Comparison of ENCODE assay signal across 10 cellular contexts in genomic region chr1:151292207-151293030, GRCh38. TPM values are rescaled to one million over a fixed set of nuclear protein-coding genes. Genes with fewer than 3 reads are reported as not detected.
DNase-seq lines count a peak whose midpoint lies in the region; ATAC-seq and TF ChIP-seq lines count a peak whose summit lies in the region.
"Had no signal": no experiment of that assay in that cellular context is flagged by ENCODE, and none has a peak within 500 bp of the region (broad histone marks: within the 10 kb centered on the region; RNA-seq: fewer than 3 reads in every experiment).

No MANE protein-coding gene starts in this region.

- peaks cover 81% of the 10 kb centered on the region for H3K36me3 ChIP-seq in CD4-positive, alpha-beta memory T cell (ENCODE audit: insufficient read depth, low read length)
- peaks cover 8% of the 10 kb centered on the region; the same call in 1 of the 2 replicates for H3K36me3 ChIP-seq in GM23338 (ENCODE audit: insufficient read depth)
- peaks cover 0 to 95% (median 34%) of the 10 kb centered on the region in 3 experiments for H3K36me3 ChIP-seq in naive thymus-derived CD4-positive, alpha-beta T cell (ENCODE audit: control insufficient read depth in 2 of 3, insufficient read depth in 3 of 3, low read length in 3 of 3)
- H3K36me3 ChIP-seq in smooth muscle cell (ENCODE audit: low read depth), result no peaks in the 10 kb centered on the region

- ATAC-seq in GM23338 (peak; percentile 34), HG02588 (IDR thresholded peaks at IDR 0.05; ENCODE audit: unreplicated experiment) (no peak)
- ATAC-seq in activated naive CD8-positive, alpha-beta T cell treated with anti-CD3 and anti-CD28 coated beads, Interleukin-2, amount 10 ng/mL, durations not matched to agents 7 days and 5 days (ENCODE audit: low read depth), result no peak
- ATAC-seq in naive thymus-derived CD4-positive, alpha-beta T cell, result peak; percentile 47

- intact Hi-C loops in CD4-positive, alpha-beta memory T cell (cut with micrococcal nuclease), result no loop called here
- intact Hi-C loops in naive thymus-derived CD4-positive, alpha-beta T cell (cut with micrococcal nuclease), result no loop called here

- no peak overlapping the region for H3K27ac ChIP-seq in CD4-positive, alpha-beta memory T cell (ENCODE audit: low read depth, low read length)
- H3K27ac ChIP-seq in GM23338 (ENCODE audit: low read depth), result no peak overlapping the region
- no peak overlapping the region for H3K27ac ChIP-seq in naive thymus-derived CD4-positive, alpha-beta T cell (ENCODE audit: low read depth, low read length)
- H3K27ac ChIP-seq in smooth muscle cell (ENCODE audit: low read depth), result no peak overlapping the region

- no peaks in the 10 kb centered on the region for H3K27me3 ChIP-seq in CD4-positive, alpha-beta memory T cell (ENCODE audit: insufficient read depth, low read length)
- H3K27me3 ChIP-seq in GM23338 (ENCODE audit: insufficient read depth) (no peaks in the 10 kb centered on the region), smooth muscle cell (ENCODE audit: low read depth) (no peaks in the 10 kb centered on the region)
- no peaks in the 10 kb centered on the region for H3K27me3 ChIP-seq in naive thymus-derived CD4-positive, alpha-beta T cell (ENCODE audit: control insufficient read depth in 2 of 2, insufficient read depth in 2 of 2, low read length in 2 of 2)
- H3K27me3 ChIP-seq: spleen had no signal

- peak overlapping the region in 4 of 7 donors; percentile 17 to 84 (median 59) for H3K27ac Mint-ChIP-seq in CD4-positive, alpha-beta memory T cell
- peak overlapping the region; percentile 80 for H3K27ac Mint-ChIP-seq in GM23338
- H3K27ac Mint-ChIP-seq in activated naive CD8-positive, alpha-beta T cell treated with anti-CD3 and anti-CD28 coated beads, Interleukin-2, amount 10 ng/mL, durations not matched to agents 7 days and 5 days, result peak overlapping the region; percentile 43
- H3K27ac Mint-ChIP-seq in naive thymus-derived CD4-positive, alpha-beta T cell, result peak overlapping the region in 7 of 9 donors; percentile 22 to 86 (median 66)

- H3K4me2 ChIP-seq in GM23338 (no peak overlapping the region), smooth muscle cell (no peak overlapping the region)

- POLR2A ChIA-PET in CD4-positive, alpha-beta memory T cell (lab: Charles Lee; ENCODE audit: partially characterized antibody), result interaction anchor here (0.9 to 4.5 kb wide), 4 partner anchors 8 to 34 kb away, joined by 3 to 43 read pairs (median 12); partner anchors contain the start of genes PI4KB and ZNF687
- POLR2A ChIA-PET in activated naive CD8-positive, alpha-beta T cell treated with anti-CD3 and anti-CD28 coated beads, Interleukin-2, amount 10 ng/mL, durations not matched to agents 7 days and 5 days (lab: Charles Lee), result interaction anchor here (0.8 to 5.0 kb wide), 4 partner anchors 8 to 106 kb away, joined by 3 to 22 read pairs (median 4); partner anchors contain the start of gene ZNF687
- POLR2A ChIA-PET in naive thymus-derived CD4-positive, alpha-beta T cell (lab: Charles Lee), result interaction anchor here (0.6 to 1.2 kb wide), 3 partner anchors 9 to 85 kb away, joined by 3 to 5 read pairs (median 4); no protein-coding TSS in a partner anchor

- peaks cover 10% of the 10 kb centered on the region; the same call in 1 of the 2 replicates for H3K9me2 ChIP-seq in GM23338 (ENCODE audit: insufficient read depth)

- no peaks in the 10 kb centered on the region for H3K4me1 ChIP-seq in CD4-positive, alpha-beta memory T cell (ENCODE audit: insufficient read depth, low read length)
- H3K4me1 ChIP-seq in GM23338 (ENCODE audit: insufficient read depth), result peaks cover 30% of the 10 kb centered on the region
- H3K4me1 ChIP-seq in naive thymus-derived CD4-positive, alpha-beta T cell (ENCODE audit: control insufficient read depth in 2 of 2, insufficient read depth in 2 of 2, low read length in 2 of 2), result no peaks in the 10 kb centered on the region
- peaks cover 6% of the 10 kb centered on the region for H3K4me1 ChIP-seq in smooth muscle cell (ENCODE audit: low read depth)

- no peak for DNase-seq in CD4-positive, alpha-beta memory T cell
- DNase-seq in GM23338 (ENCODE audit: low spot score), result peak; percentile 64
- DNase-seq in activated naive CD8-positive, alpha-beta T cell treated with anti-CD3 and anti-CD28 coated beads, Interleukin-2, amount 10 ng/mL, durations not matched to agents 7 days and 5 days, result no peak
- peak in 1 of 9 donors; percentile 23 for DNase-seq in naive thymus-derived CD4-positive, alpha-beta T cell
- no peak for DNase-seq in T-helper 1 cell
- DNase-seq in GF-D8 (lab: John Stamatoyannopoulos, UW), result no peak
- no peak for DNase-seq in smooth muscle cell (lab: John Stamatoyannopoulos, UW; ENCODE audit: unreplicated experiment)
- DNase-seq: cerebellar nuclear complex, spleen had no signal

- peaks cover 18% of the 10 kb centered on the region; the same call in 1 of the 2 replicates for H3F3A ChIP-seq in GM23338 (replicated peaks; ENCODE audit: low read depth)
- H3F3A ChIP-seq in smooth muscle cell (ENCODE audit: low read depth), result no peaks in the 10 kb centered on the region

- 97% methylated on average over 13 of the region's 13 CpGs for WGBS in smooth muscle cell (ENCODE audit: low lambda C conversion rate)

- H3K9me3 ChIP-seq in CD4-positive, alpha-beta memory T cell (ENCODE audit: control insufficient read depth in 1 of 2, low read length in 2 of 2), result no peaks in the 10 kb centered on the region
- no peaks in the 10 kb centered on the region for H3K9me3 ChIP-seq in naive thymus-derived CD4-positive, alpha-beta T cell (ENCODE audit: control insufficient read depth in 2 of 3, low read length in 3 of 3)
- no peaks in the 10 kb centered on the region for H3K9me3 ChIP-seq in smooth muscle cell (replicated peaks; ENCODE audit: low read depth)
- H3K9me3 ChIP-seq: spleen had no signal

- no peak overlapping the region for H3K9ac ChIP-seq in smooth muscle cell (ENCODE audit: low read depth)

- H3K27me3 Mint-ChIP-seq in CD4-positive, alpha-beta memory T cell, result no peaks in the 10 kb centered on the region
- peaks cover 16% of the 10 kb centered on the region for H3K27me3 Mint-ChIP-seq in GM23338 (ENCODE audit: insufficient read depth, low read depth, poor library complexity)
- H3K27me3 Mint-ChIP-seq in activated naive CD8-positive, alpha-beta T cell treated with anti-CD3 and anti-CD28 coated beads, Interleukin-2, amount 10 ng/mL, durations not matched to agents 7 days and 5 days, result no peaks in the 10 kb centered on the region
- H3K27me3 Mint-ChIP-seq in naive thymus-derived CD4-positive, alpha-beta T cell, result no peaks in the 10 kb centered on the region

- peaks cover 2 to 9% (median 8%) of the 10 kb centered on the region in 4 donors for H3K4me1 Mint-ChIP-seq in CD4-positive, alpha-beta memory T cell
- peaks cover 37% of the 10 kb centered on the region for H3K4me1 Mint-ChIP-seq in GM23338
- peaks cover 2% of the 10 kb centered on the region for H3K4me1 Mint-ChIP-seq in activated naive CD8-positive, alpha-beta T cell treated with anti-CD3 and anti-CD28 coated beads, Interleukin-2, amount 10 ng/mL, durations not matched to agents 7 days and 5 days
- H3K4me1 Mint-ChIP-seq in naive thymus-derived CD4-positive, alpha-beta T cell, result peaks cover 7 to 28% (median 11%) of the 10 kb centered on the region in 7 donors

- H3K79me2 ChIP-seq in GM23338 (replicated peaks; ENCODE audit: insufficient read depth) (no peaks in the 10 kb centered on the region), smooth muscle cell (ENCODE audit: low read depth) (peaks cover 4% of the 10 kb centered on the region)

- H3K36me3 Mint-ChIP-seq in CD4-positive, alpha-beta memory T cell, result peaks cover 36 to 77% of the 10 kb centered on the region in 2 donors
- peaks cover 76% of the 10 kb centered on the region for H3K36me3 Mint-ChIP-seq in GM23338 (ENCODE audit: low read depth)
- peaks cover 10% of the 10 kb centered on the region for H3K36me3 Mint-ChIP-seq in activated naive CD8-positive, alpha-beta T cell treated with anti-CD3 and anti-CD28 coated beads, Interleukin-2, amount 10 ng/mL, durations not matched to agents 7 days and 5 days
- peaks cover 0 to 36% (median 10%) of the 10 kb centered on the region in 5 donors for H3K36me3 Mint-ChIP-seq in naive thymus-derived CD4-positive, alpha-beta T cell

- H3K9me3 Mint-ChIP-seq in CD4-positive, alpha-beta memory T cell, result peaks cover 0 to 2% (median 0%) of the 10 kb centered on the region in 8 donors
- H3K9me3 Mint-ChIP-seq in GM23338, result no peaks in the 10 kb centered on the region; the same call in 2 of the 3 replicates
- no peaks in the 10 kb centered on the region for H3K9me3 Mint-ChIP-seq in activated naive CD8-positive, alpha-beta T cell treated with anti-CD3 and anti-CD28 coated beads, Interleukin-2, amount 10 ng/mL, durations not matched to agents 7 days and 5 days
- H3K9me3 Mint-ChIP-seq in naive thymus-derived CD4-positive, alpha-beta T cell, result no peaks in the 10 kb centered on the region

- H4K20me1 ChIP-seq in GM23338 (replicated peaks; ENCODE audit: insufficient read depth) (peaks cover 6% of the 10 kb centered on the region; the same call in 1 of the 2 replicates), smooth muscle cell (ENCODE audit: low read depth) (peaks cover 22% of the 10 kb centered on the region)

- H3K4me3 Mint-ChIP-seq in CD4-positive, alpha-beta memory T cell, result no peak overlapping the region
- no peak overlapping the region for H3K4me3 Mint-ChIP-seq in GM23338
- no peak overlapping the region for H3K4me3 Mint-ChIP-seq in activated naive CD8-positive, alpha-beta T cell treated with anti-CD3 and anti-CD28 coated beads, Interleukin-2, amount 10 ng/mL, durations not matched to agents 7 days and 5 days
- no peak overlapping the region for H3K4me3 Mint-ChIP-seq in naive thymus-derived CD4-positive, alpha-beta T cell

- TF ChIP-seq CTCF in GM23338 (conservative IDR thresholded peaks at IDR 0.05; ENCODE audit: low read depth in 2 of 2), result peak in 1 of 2 experiments; percentile 28; a peak in 1 of 4 replicates
- no peak for TF ChIP-seq CTCF in smooth muscle cell (IDR thresholded peaks at IDR 0.05; ENCODE audit: borderline replicate concordance, insufficient read depth, poor library complexity, severe bottlenecking)

- no peak overlapping the region for H2AFZ ChIP-seq in GM23338
- no peak overlapping the region for H2AFZ ChIP-seq in smooth muscle cell (ENCODE audit: low read depth)

- H3K4me3 ChIP-seq in CD4-positive, alpha-beta memory T cell (ENCODE audit: low read length in 2 of 2), result no peak overlapping the region
- H3K4me3 ChIP-seq in GM23338 (no peak overlapping the region), smooth muscle cell (no peak overlapping the region)
- no peak overlapping the region for H3K4me3 ChIP-seq in naive thymus-derived CD4-positive, alpha-beta T cell (ENCODE audit: low read length)
- H3K4me3 ChIP-seq: spleen had no signal

- CTCF ChIA-PET in CD4-positive, alpha-beta memory T cell (lab: Charles Lee; ENCODE audit: partially characterized antibody), result interaction anchor here (0.6 to 16.1 kb wide), 3 partner anchors 12 to 48 kb away, joined by 3 to 247 read pairs (median 3); no protein-coding TSS in a partner anchor
- CTCF ChIA-PET in naive thymus-derived CD4-positive, alpha-beta T cell (lab: Charles Lee), result no interaction called here

RNA-seq across cellular contexts. Expression of gene ZNF687, which starts 10.3 kb away (rescaled TPM):
- 10 to 100 TPM; 39.2 to 39.3 TPM for total RNA-seq in CD4-positive, alpha-beta memory T cell
- polyA plus RNA-seq in CD4-positive, alpha-beta memory T cell, result 1 to 10 TPM in 1 of 2 donors, under 1 TPM in 1; 0.36 to 1.3 TPM
- total RNA-seq in GM23338 (2014; rRNA removed; shearing (Covaris generic)), result 63.1 and 63.9 TPM in 2 replicates
- polyA plus RNA-seq in GM23338 (2016; fragmentation: Nextera tagmentation; extraction: Ambion mirVana), result 7.7 and 8.2 TPM in 2 replicates
- total RNA-seq in activated naive CD8-positive, alpha-beta T cell treated with anti-CD3 and anti-CD28 coated beads, Interleukin-2, amount 10 ng/mL, durations not matched to agents 7 days and 5 days, result 10 to 100 TPM; 35.5 to 37.0 TPM
- 10 to 100 TPM; 30.4 to 38.1 (median 32.3) TPM for total RNA-seq in naive thymus-derived CD4-positive, alpha-beta T cell
- polyA plus RNA-seq in naive thymus-derived CD4-positive, alpha-beta T cell, result 1 to 10 TPM; 1.1 to 1.5 TPM
- total RNA-seq in smooth muscle cell, result 10.7 and 13.1 TPM in 2 replicates
- 2.4 and 4.2 TPM in 2 replicates for polyA plus RNA-seq in smooth muscle cell

RNA-seq across cellular contexts. Expression of gene PI4KB, which starts 34.8 kb away (rescaled TPM):
- 10 to 100 TPM; 87.2 to 97.4 TPM for total RNA-seq in CD4-positive, alpha-beta memory T cell
- polyA plus RNA-seq in CD4-positive, alpha-beta memory T cell, result 10 to 100 TPM; 56.6 to 68.8 TPM
- total RNA-seq in GM23338 (2014; rRNA removed; shearing (Covaris generic)), result 19.1 and 25.5 TPM in 2 replicates
- 12.3 and 15.3 TPM in 2 replicates for polyA plus RNA-seq in GM23338 (2016; fragmentation: Nextera tagmentation; extraction: Ambion mirVana)
- 10 to 100 TPM; 73.8 to 75.7 TPM for total RNA-seq in activated naive CD8-positive, alpha-beta T cell treated with anti-CD3 and anti-CD28 coated beads, Interleukin-2, amount 10 ng/mL, durations not matched to agents 7 days and 5 days
- total RNA-seq in naive thymus-derived CD4-positive, alpha-beta T cell, result 10 to 100 TPM; 64.0 to 91.9 (median 76.3) TPM
- 10 to 100 TPM; 48.5 to 76.7 TPM for polyA plus RNA-seq in naive thymus-derived CD4-positive, alpha-beta T cell
- total RNA-seq in smooth muscle cell, result 28.0 and 32.2 TPM in 2 replicates
- 46.7 and 58.7 TPM in 2 replicates for polyA plus RNA-seq in smooth muscle cell

RNA-seq across cellular contexts. Expression of gene PSMD4, which starts 37.9 kb away (rescaled TPM):
- 100 to 1,000 TPM; 143 to 151 TPM for total RNA-seq in CD4-positive, alpha-beta memory T cell
- 100 to 1,000 TPM; 242 to 380 TPM for polyA plus RNA-seq in CD4-positive, alpha-beta memory T cell
- total RNA-seq in GM23338 (2014; rRNA removed; shearing (Covaris generic)), result 165 and 171 TPM in 2 replicates
- 235 and 263 TPM in 2 replicates for polyA plus RNA-seq in GM23338 (2016; fragmentation: Nextera tagmentation; extraction: Ambion mirVana)
- total RNA-seq in activated naive CD8-positive, alpha-beta T cell treated with anti-CD3 and anti-CD28 coated beads, Interleukin-2, amount 10 ng/mL, durations not matched to agents 7 days and 5 days, result 100 to 1,000 TPM; 170 to 174 TPM
- 100 to 1,000 TPM in 3 of 5 experiments, 10 to 100 TPM in 2; 72.0 to 193 (median 126) TPM for total RNA-seq in naive thymus-derived CD4-positive, alpha-beta T cell
- 100 to 1,000 TPM; 239 to 258 TPM for polyA plus RNA-seq in naive thymus-derived CD4-positive, alpha-beta T cell
- total RNA-seq in smooth muscle cell, result 97.2 and 109 TPM in 2 replicates
- 192 and 198 TPM in 2 replicates for polyA plus RNA-seq in smooth muscle cell

RNA-seq across cellular contexts. Expression of gene RFX5, which starts 54.6 kb away (rescaled TPM):
- total RNA-seq in CD4-positive, alpha-beta memory T cell, result 10 to 100 TPM; 56.3 to 64.3 TPM
- polyA plus RNA-seq in CD4-positive, alpha-beta memory T cell, result 10 to 100 TPM; 32.1 to 33.6 TPM
- total RNA-seq in GM23338 (2014; rRNA removed; shearing (Covaris generic)), result 44.5 and 48.5 TPM in 2 replicates
- polyA plus RNA-seq in GM23338 (2016; fragmentation: Nextera tagmentation; extraction: Ambion mirVana), result 13.0 and 13.3 TPM in 2 replicates
- total RNA-seq in activated naive CD8-positive, alpha-beta T cell treated with anti-CD3 and anti-CD28 coated beads, Interleukin-2, amount 10 ng/mL, durations not matched to agents 7 days and 5 days, result 10 to 100 TPM; 68.4 to 73.9 TPM
- 10 to 100 TPM; 62.6 to 89.3 (median 82.2) TPM for total RNA-seq in naive thymus-derived CD4-positive, alpha-beta T cell
- polyA plus RNA-seq in naive thymus-derived CD4-positive, alpha-beta T cell, result 10 to 100 TPM; 26.6 to 29.6 TPM
- 22.7 and 53.0 TPM in 2 replicates for total RNA-seq in smooth muscle cell
- polyA plus RNA-seq in smooth muscle cell, result 12.4 and 16.3 TPM in 2 replicates

Comparison
In these comparisons a context has a peak if more than half of its experiments do, and no peak if none do; other contexts are left out.
1. ATAC-seq: peak in GM23338 (single experiment) and naive thymus-derived CD4-positive, alpha-beta T cell (single experiment); none in activated naive CD8-positive, alpha-beta T cell treated with anti-CD3 and anti-CD28 coated beads, Interleukin-2, amount 10 ng/mL, durations not matched to agents 7 days and 5 days (single experiment) and HG02588 (single experiment).
2. Peak in every context shown above with its lines, with median percentiles within 50 percentile points of each other: H3K27ac Mint-ChIP-seq.